Comparison of ENCODE assay signal across 10 cellular contexts in the genomic region with DNA sequence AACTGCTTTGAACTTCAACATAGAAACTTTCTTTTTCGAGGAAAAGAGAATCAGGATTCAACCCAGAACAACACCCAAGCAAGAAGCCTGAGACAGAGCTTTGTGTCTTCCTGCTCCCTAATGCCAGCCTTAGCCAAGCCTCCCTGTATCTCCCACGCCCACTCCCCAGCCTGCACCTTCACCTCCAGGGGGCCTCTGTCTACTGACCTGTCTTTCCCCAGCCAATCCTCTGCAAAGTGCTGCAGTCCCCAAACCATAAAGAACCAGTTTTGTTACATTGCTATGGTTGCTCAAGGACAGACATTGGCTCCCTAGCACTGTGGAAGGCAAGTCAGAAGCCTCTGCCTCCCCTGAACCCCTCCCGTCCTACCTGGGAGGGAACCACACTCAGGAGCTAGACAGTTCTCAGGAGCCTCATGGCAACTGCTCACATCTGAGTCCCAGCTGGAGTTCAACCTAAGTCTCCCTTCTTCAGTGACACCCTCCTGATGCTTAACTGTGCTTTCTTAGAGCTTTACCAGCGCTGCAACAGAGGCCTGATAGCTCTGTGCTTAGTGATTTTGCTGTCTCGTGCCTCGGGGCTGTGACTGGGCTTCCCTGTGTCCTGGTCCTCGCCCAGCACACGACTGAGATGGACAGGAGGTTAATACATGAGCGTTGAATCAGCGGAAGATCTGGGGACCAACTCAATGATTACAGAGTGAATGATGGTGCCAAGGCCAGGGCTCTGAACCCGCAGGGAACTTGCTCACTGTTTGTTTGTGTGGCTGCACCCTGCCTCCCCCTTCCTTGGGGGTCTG.
A peak's percentile ranks its signal among the peaks of the same experiment; 100 is the strongest.
DNase-seq lines count a peak whose midpoint lies in the region; ATAC-seq, FAIRE-seq and TF ChIP-seq lines count a peak whose summit lies in the region.
"Had no signal": no experiment of that assay in that cellular context is flagged by ENCODE, and none has a peak within 500 bp of the region (broad histone marks: within the 10 kb centered on the region; RNA-seq: fewer than 3 reads in every experiment).

No MANE protein-coding gene starts in this region.

- DNase-seq in HepG2 (ENCODE audit: low spot score) (peak; percentile 33), right lobe of liver (no peak), OCI-LY7 (ENCODE audit: low spot score) (peak; percentile 61), upper lobe of right lung (peak; percentile 26), A673 (ENCODE audit: low spot score) (no peak)

- H3K27me3 Mint-ChIP-seq in dendritic cell treated with granulocyte-macrophage colony-stimulating factor and Interleukin-4, amounts not matched to agents 40 ng/mL and 50 ng/mL, for 4 days = peaks cover 10% of the 10 kb centered on the region

- ATAC-seq in HepG2 = peak; percentile 36
- no peak for ATAC-seq in right lobe of liver
- ATAC-seq in upper lobe of right lung = no peak
- no peak for ATAC-seq in HG02642 (IDR thresholded peaks at IDR 0.05; ENCODE audit: poor library complexity, unreplicated experiment)
- no peak for ATAC-seq in HG03378 (IDR thresholded peaks at IDR 0.05; ENCODE audit: unreplicated experiment)

- no peaks in the 10 kb centered on the region for H3K9me3 Mint-ChIP-seq in dendritic cell treated with granulocyte-macrophage colony-stimulating factor and Interleukin-4, amounts not matched to agents 40 ng/mL and 50 ng/mL, for 4 days

- no peaks in the 10 kb centered on the region; a peak in 2 of 5 replicates for H3K27me3 ChIP-seq in HepG2 (ENCODE audit: control insufficient read depth in 1 of 2, insufficient read depth in 2 of 2, low read length in 2 of 2)
- H3K27me3 ChIP-seq in right lobe of liver = no peaks in the 10 kb centered on the region
- H3K27me3 ChIP-seq in upper lobe of right lung = no peaks in the 10 kb centered on the region
- H3K27me3 ChIP-seq in A673 (replicated peaks; ENCODE audit: insufficient read depth, low read depth, low read length, poor library complexity) = no peaks in the 10 kb centered on the region

- TF ChIP-seq CTCF in HepG2 (CRISPR knock-in tag; IDR thresholded peaks at IDR 0.05) (peak; percentile 67), right lobe of liver (IDR thresholded peaks at IDR 0.05) (no peak), OCI-LY7 (conservative IDR thresholded peaks at IDR 0.05; ENCODE audit: low read length) (peak; percentile 73), upper lobe of right lung (IDR thresholded peaks at IDR 0.05) (peak; percentile 5), A673 (conservative IDR thresholded peaks at IDR 0.05; ENCODE audit: low read depth, low read length) (no peak)

- in situ Hi-C loops in HepG2 (cut with HindIII; ENCODE audit: extremely low pct_ligation_motif_present, low pct_unique_long_range_greater_than_20kb) = no loop called here

- BruUV-seq in HepG2 (replicated peaks; lab: Mats Ljungman, UMichigan) = no TSS peak
- BruUV-seq in OCI-LY7 (replicated peaks; lab: Mats Ljungman, UMichigan) = no TSS peak
- no TSS peak for BruUV-seq in A673 (replicated peaks; lab: Mats Ljungman, UMichigan)

- peak; percentile 12 for FAIRE-seq in HepG2 (lab: Jason Lieb, UNC)

- TF ChIP-seq EP300 in HepG2 (IDR thresholded peaks at IDR 0.05; ENCODE audit: low read depth in 2 of 2, low read length in 2 of 2) = no peak
- TF ChIP-seq EP300 in HepG2 (CRISPR knock-in tag; IDR thresholded peaks at IDR 0.05; ENCODE audit: borderline replicate concordance) = no peak

- H3K36me3 Mint-ChIP-seq in dendritic cell treated with granulocyte-macrophage colony-stimulating factor and Interleukin-4, amounts not matched to agents 40 ng/mL and 50 ng/mL, for 4 days (ENCODE audit: low read depth) = no peaks in the 10 kb centered on the region
- H3K36me3 Mint-ChIP-seq: brain had no signal

- H3K4me2 ChIP-seq in HepG2 (ENCODE audit: low read depth, low read length) = peak overlapping the region; percentile 28
- peak overlapping the region; percentile 44; the same call in 1 of the 2 replicates for H3K4me2 ChIP-seq in OCI-LY7 (ENCODE audit: low read length)

- intact Hi-C loops in HepG2 (cut with micrococcal nuclease; ENCODE audit: unreplicated experiment) = no loop called here
- intact Hi-C loops in right lobe of liver (cut with DNase I) = no loop called here
- intact Hi-C loops in OCI-LY7 (cut with micrococcal nuclease; ENCODE audit: unreplicated experiment) = no loop called here
- intact Hi-C loops in dendritic cell treated with granulocyte-macrophage colony-stimulating factor and Interleukin-4, amounts not matched to agents 40 ng/mL and 50 ng/mL, for 4 days (cut with micrococcal nuclease) = no loop called here
- intact Hi-C loops in upper lobe of right lung (cut with DNase I) = no loop called here
- intact Hi-C loops in A673 (cut with micrococcal nuclease; ENCODE audit: unreplicated experiment) = no loop called here

- H3K4me3 ChIP-seq in HepG2 (replicated peaks in 1 of 3; ENCODE audit: insufficient read depth in 1 of 3, low read depth in 2 of 3, low read length in 3 of 3) (no peak overlapping the region), right lobe of liver (no peak overlapping the region), OCI-LY7 (ENCODE audit: low read depth, low read length, poor library complexity, severe bottlenecking) (no peak overlapping the region), upper lobe of right lung (no peak overlapping the region), A673 (ENCODE audit: low read depth, low read length, poor library complexity, severe bottlenecking) (no peak overlapping the region)
- H3K4me3 ChIP-seq: lung had no signal

- 0 out of 2 replicates have a peak, but pooled peaks have one; percentile 19 for TF ChIP-seq RAD21 in HepG2 (CRISPR knock-in tag; IDR thresholded peaks at IDR 0.05)

- H3K9me2 ChIP-seq in OCI-LY7 (ENCODE audit: insufficient read depth, low read length) = no peaks in the 10 kb centered on the region

- CTCF ChIA-PET in HepG2 (lab: Yijun Ruan, JAX; ENCODE audit: low intra/inter-chr PET ratio, low total read pairs) (interaction anchor here (4.3 kb wide), 1 partner anchor 218 kb away, joined by 58 read pairs; no protein-coding TSS in a partner anchor), OCI-LY7 (lab: Charles Lee; ENCODE audit: unreplicated experiment) (interaction anchor here (0.6 to 2.5 kb wide), 9 partner anchors 26 to 182 kb away, joined by 3 to 16 read pairs (median 4); no protein-coding TSS in a partner anchor), A673 (lab: Charles Lee) (no interaction called here)

- H3K4me3 Mint-ChIP-seq in dendritic cell treated with granulocyte-macrophage colony-stimulating factor and Interleukin-4, amounts not matched to agents 40 ng/mL and 50 ng/mL, for 4 days = no peak overlapping the region
- H3K4me3 Mint-ChIP-seq: brain had no signal

- H3K9me3 ChIP-seq in HepG2 (ENCODE audit: low read length) (no peaks in the 10 kb centered on the region), right lobe of liver (no peaks in the 10 kb centered on the region), OCI-LY7 (ENCODE audit: low read length) (no peaks in the 10 kb centered on the region), upper lobe of right lung (no peaks in the 10 kb centered on the region), A673 (ENCODE audit: low read depth, low read length, poor library complexity, severe bottlenecking) (no peaks in the 10 kb centered on the region)

- 33% methylated on average over 11 of the region's 11 CpGs for WGBS in HepG2 (ENCODE audit: low lambda C conversion rate)
- 81% methylated on average over 6 of the region's 11 CpGs for WGBS in right lobe of liver (ENCODE audit: insufficient coverage, low coverage, low lambda C conversion rate, missing lambda C conversion rate)

- peaks cover 77% of the 10 kb centered on the region for H3K4me1 Mint-ChIP-seq in dendritic cell treated with granulocyte-macrophage colony-stimulating factor and Interleukin-4, amounts not matched to agents 40 ng/mL and 50 ng/mL, for 4 days (ENCODE audit: low read depth)
- H3K4me1 Mint-ChIP-seq: brain had no signal

- H4K20me1 ChIP-seq in HepG2 (ENCODE audit: insufficient read depth, low read length) (no peaks in the 10 kb centered on the region), OCI-LY7 (ENCODE audit: insufficient read depth, low read length) (no peaks in the 10 kb centered on the region)

- H3K27ac ChIP-seq in HepG2 (ENCODE audit: extremely low read length, insufficient read depth, low read length) = no peak overlapping the region
- no peak overlapping the region for H3K27ac ChIP-seq in right lobe of liver
- H3K27ac ChIP-seq in OCI-LY7 (ENCODE audit: low read depth, low read length, poor library complexity, severe bottlenecking) = no peak overlapping the region
- no peak overlapping the region for H3K27ac ChIP-seq in upper lobe of right lung
- H3K27ac ChIP-seq in A673 (ENCODE audit: low read depth, low read length, poor library complexity, severe bottlenecking) = no peak overlapping the region

- H3K79me2 ChIP-seq in HepG2 (ENCODE audit: insufficient read depth, low read length) (no peaks in the 10 kb centered on the region), OCI-LY7 (ENCODE audit: insufficient read depth, low read depth, low read length) (no peaks in the 10 kb centered on the region)

- H2AFZ ChIP-seq in HepG2 (ENCODE audit: low read length) (no peak overlapping the region), OCI-LY7 (ENCODE audit: low read length) (peak overlapping the region; percentile 89; the same call in 1 of the 2 replicates)

- POLR2A ChIA-PET in HepG2 (lab: Yijun Ruan, JAX) = interaction anchor here (0.6 to 1.2 kb wide), 3 partner anchors 28 to 36 kb away, joined by 3 to 4 read pairs (median 3); no protein-coding TSS in a partner anchor
- POLR2A ChIA-PET in OCI-LY7 (lab: Charles Lee) = interaction anchor here (0.9 to 3.0 kb wide), 15 partner anchors 26 to 216 kb away, joined by 3 to 14 read pairs (median 5); partner anchors contain the start of gene IRF4
- POLR2A ChIA-PET in A673 (lab: Charles Lee; ENCODE audit: low non-redundant PET) = no interaction called here

- H3K4me1 ChIP-seq in HepG2 (ENCODE audit: insufficient read depth, low read length) (peaks cover 51% of the 10 kb centered on the region), right lobe of liver (no peaks in the 10 kb centered on the region), OCI-LY7 (ENCODE audit: insufficient read depth, low read length, poor library complexity, severe bottlenecking) (peaks cover 78% of the 10 kb centered on the region), upper lobe of right lung (peaks cover 17% of the 10 kb centered on the region), A673 (ENCODE audit: insufficient read depth, low read length, poor library complexity, severe bottlenecking) (no peaks in the 10 kb centered on the region)

- H3K27ac Mint-ChIP-seq in dendritic cell treated with granulocyte-macrophage colony-stimulating factor and Interleukin-4, amounts not matched to agents 40 ng/mL and 50 ng/mL, for 4 days = peak overlapping the region; percentile 57

- no peak overlapping the region for H3K9ac ChIP-seq in HepG2 (ENCODE audit: insufficient read depth, low read depth, low read length)

- H3K36me3 ChIP-seq in HepG2 (replicated peaks in 1 of 2; ENCODE audit: control insufficient read depth in 1 of 2, insufficient read depth in 2 of 2, low read length in 2 of 2) (no peaks in the 10 kb centered on the region), right lobe of liver (no peaks in the 10 kb centered on the region), OCI-LY7 (ENCODE audit: insufficient read depth, low read length) (no peaks in the 10 kb centered on the region), upper lobe of right lung (no peaks in the 10 kb centered on the region), A673 (ENCODE audit: insufficient read depth, low read length, poor library complexity, severe bottlenecking) (no peaks in the 10 kb centered on the region)

- no peak for TF ChIP-seq POLR2A in HepG2 (IDR thresholded peaks at IDR 0.05; ENCODE audit: insufficient read depth in 1 of 2, low read depth in 2 of 2, low read length in 2 of 2)
- TF ChIP-seq POLR2A in right lobe of liver (IDR thresholded peaks at IDR 0.05) = no peak

Comparison
In these comparisons a context has a peak if more than half of its experiments do, and no peak if none do; other contexts are left out.
1. DNase-seq: peak in HepG2 (single experiment), OCI-LY7 (single experiment) and upper lobe of right lung (single experiment); none in right lobe of liver (0 of 3) and A673 (single experiment).
2. CTCF ChIP-seq: peak in HepG2 (single experiment), OCI-LY7 (single experiment) and upper lobe of right lung (single experiment); none in right lobe of liver (0 of 4) and A673 (single experiment).